ENCODE assay signal across 8 cellular contexts in the genomic region with DNA sequence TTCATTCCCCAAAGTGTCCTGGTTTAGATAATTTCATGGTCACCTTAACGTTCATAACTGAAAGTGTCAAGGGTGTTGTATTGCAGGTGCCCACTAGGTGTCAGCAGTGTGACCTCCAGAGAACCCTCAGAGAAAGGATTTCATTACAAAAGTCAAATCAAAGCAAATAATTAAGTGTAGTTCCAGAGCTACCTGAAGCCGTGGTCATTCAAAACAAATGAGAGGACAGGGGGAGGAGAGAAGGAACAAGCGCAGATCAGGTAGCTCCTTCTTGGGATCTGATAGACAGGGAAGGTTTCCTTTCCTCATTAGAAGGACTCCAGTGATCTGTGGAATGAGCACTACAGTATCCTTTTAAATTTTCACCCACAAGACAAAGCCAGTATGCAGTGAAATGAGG. TPM values are rescaled to one million over a fixed set of nuclear protein-coding genes. Genes with fewer than 3 reads are reported as not detected.
DNase-seq lines count a peak whose midpoint lies in the region; ATAC-seq, FAIRE-seq and TF ChIP-seq lines count a peak whose summit lies in the region.

A gene with protein sequence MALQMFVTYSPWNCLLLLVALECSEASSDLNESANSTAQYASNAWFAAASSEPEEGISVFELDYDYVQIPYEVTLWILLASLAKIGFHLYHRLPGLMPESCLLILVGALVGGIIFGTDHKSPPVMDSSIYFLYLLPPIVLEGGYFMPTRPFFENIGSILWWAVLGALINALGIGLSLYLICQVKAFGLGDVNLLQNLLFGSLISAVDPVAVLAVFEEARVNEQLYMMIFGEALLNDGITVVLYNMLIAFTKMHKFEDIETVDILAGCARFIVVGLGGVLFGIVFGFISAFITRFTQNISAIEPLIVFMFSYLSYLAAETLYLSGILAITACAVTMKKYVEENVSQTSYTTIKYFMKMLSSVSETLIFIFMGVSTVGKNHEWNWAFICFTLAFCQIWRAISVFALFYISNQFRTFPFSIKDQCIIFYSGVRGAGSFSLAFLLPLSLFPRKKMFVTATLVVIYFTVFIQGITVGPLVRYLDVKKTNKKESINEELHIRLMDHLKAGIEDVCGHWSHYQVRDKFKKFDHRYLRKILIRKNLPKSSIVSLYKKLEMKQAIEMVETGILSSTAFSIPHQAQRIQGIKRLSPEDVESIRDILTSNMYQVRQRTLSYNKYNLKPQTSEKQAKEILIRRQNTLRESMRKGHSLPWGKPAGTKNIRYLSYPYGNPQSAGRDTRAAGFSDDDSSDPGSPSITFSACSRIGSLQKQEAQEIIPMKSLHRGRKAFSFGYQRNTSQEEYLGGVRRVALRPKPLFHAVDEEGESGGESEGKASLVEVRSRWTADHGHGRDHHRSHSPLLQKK (plus strand): TSS at position 207 of the 400 bp plus-strand sequence. CDS start 534 bp downstream, outside the sequence.

- ATAC-seq in HG02588 (IDR thresholded peaks at IDR 0.05; ENCODE audit: unreplicated experiment): peak; percentile 54

- DNase-seq in NCI-H510A treated with DMSO at 0.1 percent for 48 hours (lab: John Stamatoyannopoulos, UW): peak; percentile 42
- DNase-seq in NCI-H510A (lab: John Stamatoyannopoulos, UW): no peak
- peak; percentile 23 for DNase-seq in NCI-H748 treated with DMSO at 0.1 percent for 48 hours (lab: John Stamatoyannopoulos, UW)
- peak; percentile 41 for DNase-seq in activated T-cell treated with anti-CD3 and anti-CD28 coated beads for 48 hours (ENCODE audit: low read depth)
- peak; percentile 5 to 7 for DNase-seq in frontal cortex (ENCODE audit: low spot score in 2 of 2)
- DNase-seq in retina: peak; percentile 44
- DNase-seq in ovary: no peak

- no peaks in the 10 kb centered on the region for H3K9me3 ChIP-seq in ovary

- no peak within 1 kb of the TSS for H3K4me3 ChIP-seq in ovary

- H3K36me3 ChIP-seq in ovary: no peaks in the 10 kb centered on the region

- no peaks in the 10 kb centered on the region for H3K27me3 ChIP-seq in ovary

- TF ChIP-seq POLR2A in ovary (IDR thresholded peaks at IDR 0.05): no peak

- no peak within 1 kb of the TSS for H3K27ac ChIP-seq in ovary

- 4 to 12% (median 11%) methylated on average over 3 of the region's 3 CpGs for WGBS in ovary, 3 donors

- intact Hi-C loops in ovary (cut with DNase I): no loop called here

- peak in 1 of 3 donors; percentile 15 for TF ChIP-seq CTCF in ovary (IDR thresholded peaks at IDR 0.05)

- no peak for TF ChIP-seq EP300 in ovary (IDR thresholded peaks at IDR 0.05)

- no peaks in the 10 kb centered on the region for H3K4me1 ChIP-seq in ovary (ENCODE audit: insufficient read depth)

- no peak for FAIRE-seq in frontal cortex (lab: Jason Lieb, UNC)

RNA-seq across cellular contexts. Expression of the gene that starts here (rescaled TPM):
- under 0.01 TPM for total RNA-seq in frontal cortex
- total RNA-seq in ovary: under 1 TPM in 4 of 7 donors, not detected in 3; 0.10 to 0.13 (median 0.11) TPM
- not detected for polyA plus RNA-seq in ovary

Comparison
In these comparisons a context has a peak if more than half of its experiments do, and no peak if none do; other contexts are left out.
1. DNase-seq: peak in NCI-H510A treated with DMSO at 0.1 percent for 48 hours (single experiment), NCI-H748 treated with DMSO at 0.1 percent for 48 hours (single experiment), activated T-cell treated with anti-CD3 and anti-CD28 coated beads for 48 hours (single experiment) and retina (single experiment); none in NCI-H510A (single experiment) and ovary (0 of 5).
2. Peak in DNase-seq in frontal cortex; RNA of the gene not detected or under 1 TPM.